7 cellular contexts compared by ENCODE assay signal in the genomic region with DNA sequence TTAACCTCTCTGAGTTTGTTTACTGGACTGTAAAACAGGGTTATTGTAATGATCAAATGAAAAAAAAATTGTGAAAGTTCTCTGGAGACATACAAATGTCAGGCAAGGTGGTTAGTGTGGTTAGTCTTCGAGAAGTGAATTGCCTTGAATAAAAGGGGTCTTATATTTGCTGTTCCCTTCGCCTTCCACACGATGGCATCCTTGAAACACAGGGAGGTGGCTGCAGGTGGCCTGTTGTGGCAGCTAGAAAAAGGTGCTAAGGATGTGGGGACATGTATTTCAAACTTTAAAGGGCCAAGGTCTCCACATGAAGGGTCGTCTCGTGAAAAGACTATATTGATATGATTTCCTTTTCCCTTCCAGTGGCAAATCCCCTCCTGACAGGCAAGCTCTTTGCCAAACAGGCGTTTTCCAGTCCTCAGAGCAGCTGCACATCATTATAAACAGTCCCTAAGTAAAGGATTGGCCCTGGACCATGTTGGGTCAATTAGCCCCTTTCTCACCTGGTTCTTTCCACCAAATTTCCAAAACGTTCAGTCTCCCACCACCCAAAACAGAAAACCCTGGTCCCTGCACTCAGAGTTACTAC.
DNase-seq lines count a peak whose midpoint lies in the region; ATAC-seq and TF ChIP-seq lines count a peak whose summit lies in the region.

No MANE protein-coding gene starts in this region.

- H3K27ac ChIP-seq in Karpas-422 (ENCODE audit: low read length), result no peak overlapping the region

- no peaks in the 10 kb centered on the region for H3K9me3 ChIP-seq in Karpas-422 (ENCODE audit: low read length)

- H3K9me2 ChIP-seq in Karpas-422 (replicated peaks; ENCODE audit: insufficient read depth, low read length), result no peaks in the 10 kb centered on the region

- H3K36me3 ChIP-seq in Karpas-422 (ENCODE audit: insufficient read depth, low read length), result no peaks in the 10 kb centered on the region

- no peaks in the 10 kb centered on the region for H4K20me1 ChIP-seq in Karpas-422 (ENCODE audit: insufficient read depth, low read depth, low read length)

- DNase-seq in GM10248 (ENCODE audit: extremely low spot score) (peak; percentile 64), Karpas-422 (peak; percentile 86), T-helper 22 cell (ENCODE audit: low read depth) (peak; percentile 23), T47D (ENCODE audit: low read depth in 1 of 2, low spot score in 1 of 2) (peak; percentile 39 to 73), lung microvascular endothelial cell (ENCODE audit: low read depth in 2 of 2) (peak; percentile 75 to 82), type B pancreatic cell (ENCODE audit: extremely low spot score, unreplicated experiment) (peak; percentile 67)

- H3K9me3 Mint-ChIP-seq in type B pancreatic cell, result peaks cover under 1% of the 10 kb centered on the region

- POLR2A ChIA-PET in GM10248 (lab: Yijun Ruan, JAX), result no interaction called here

- H3K9ac ChIP-seq in Karpas-422 (ENCODE audit: low read length), result no peak overlapping the region

- no peak for ATAC-seq in GM19467 (IDR thresholded peaks at IDR 0.05; ENCODE audit: unreplicated experiment)

- no peaks in the 10 kb centered on the region; the same call in 1 of the 2 replicates for H3K4me1 ChIP-seq in Karpas-422 (ENCODE audit: low read length)

- H3K36me3 Mint-ChIP-seq in type B pancreatic cell, result peaks cover under 1% of the 10 kb centered on the region

- in situ Hi-C loops in T47D (cut with HindIII; ENCODE audit: low pct_unique_long_range_greater_than_20kb, low sequenced_read_pairs), result no loop called here

- H3K27me3 ChIP-seq in Karpas-422 (ENCODE audit: low read length), result no peaks in the 10 kb centered on the region

- TF ChIP-seq CTCF in GM10248 (IDR thresholded peaks at IDR 0.05; ENCODE audit: control extremely low read depth, extremely low read depth, low read depth, missing control alignments) (peak; percentile 48), type B pancreatic cell (conservative IDR thresholded peaks at IDR 0.05) (peak; percentile 81)

- H3K4me1 Mint-ChIP-seq in type B pancreatic cell (ENCODE audit: unreplicated experiment), result peaks cover 26% of the 10 kb centered on the region

- CTCF ChIA-PET in GM10248 (lab: Yijun Ruan, JAX), result interaction anchor here (1.1 to 1.8 kb wide), 4 partner anchors 257 to 418 kb away, joined by 3 to 14 read pairs (median 4); no protein-coding TSS in a partner anchor

- no peak overlapping the region for H3K27ac Mint-ChIP-seq in type B pancreatic cell

- H2AFZ ChIP-seq in Karpas-422 (ENCODE audit: low read length), result no peak overlapping the region

- no peaks in the 10 kb centered on the region for H3K79me2 ChIP-seq in Karpas-422 (ENCODE audit: low read length)

- no peak overlapping the region for H3K4me3 ChIP-seq in Karpas-422 (ENCODE audit: low read length)

- no peak overlapping the region for H3K4me2 ChIP-seq in Karpas-422 (ENCODE audit: low read depth, low read length, poor library complexity, severe bottlenecking)

- peaks cover 2% of the 10 kb centered on the region for H3K27me3 Mint-ChIP-seq in type B pancreatic cell

- H3K4me3 Mint-ChIP-seq in type B pancreatic cell, result no peak overlapping the region

Comparison
In these comparisons a context has a peak if more than half of its experiments do, and no peak if none do; other contexts are left out.
1. DNase-seq: peak in every context shown above with its lines; median percentile 86 in Karpas-422; 78 in lung microvascular endothelial cell; 67 in type B pancreatic cell; 64 in GM10248; 56 in T47D; 23 in T-helper 22 cell.